Comparison of ENCODE assay signal across 7 cellular contexts in genomic region chr1:112704908-112705627, GRCh38. TPM values are rescaled to one million over a fixed set of nuclear protein-coding genes. Genes with fewer than 3 reads are reported as not detected.
DNase-seq lines count a peak whose midpoint lies in the region; ATAC-seq and TF ChIP-seq lines count a peak whose summit lies in the region.

No MANE protein-coding gene starts in this region.

- intact Hi-C loops in PC-9 (cut with micrococcal nuclease; ENCODE audit: unreplicated experiment) (loop anchor here (1.0 to 10.0 kb wide), 2 partner anchors 31 to 240 kb away; partner anchors contain the start of gene MOV10), left cardiac atrium (cut with DNase I) (loop anchor here (2.0 to 5.0 kb wide), 3 partner anchors 30 to 313 kb away; partner anchors contain the start of genes CAPZA1 (in 1 of the 2), MOV10 (in 1 of the 2) and ST7L (in 1 of the 2)), prostate gland (cut with DNase I) (no loop called here)

- H2AFZ ChIP-seq in PC-9, result peak overlapping the region; percentile 35; the same call in 1 of the 2 replicates

- no peaks in the 10 kb centered on the region for H3K9me3 ChIP-seq in PC-9 (ENCODE audit: insufficient read depth, low read depth)
- no peaks in the 10 kb centered on the region for H3K9me3 ChIP-seq in prostate gland

- peak overlapping the region; percentile 91 for H3K4me2 ChIP-seq in PC-9

- CTCF ChIA-PET in PC-9 (lab: Charles Lee), result interaction anchor here (0.6 to 1.2 kb wide), 4 partner anchors 30 to 311 kb away, joined by 3 to 11 read pairs (median 4); partner anchors contain the start of gene MOV10

- H3F3A ChIP-seq in PC-9 (ENCODE audit: insufficient read depth, low read depth), result peaks cover 34% of the 10 kb centered on the region

- H3K27me3 ChIP-seq in PC-9 (ENCODE audit: insufficient read depth, low read depth) (no peaks in the 10 kb centered on the region), prostate gland (replicated peaks; ENCODE audit: insufficient read depth) (no peaks in the 10 kb centered on the region)

- WGBS in prostate gland, result under 1% methylated on average over 13 of the region's 13 CpGs

- POLR2A ChIA-PET in PC-9 (lab: Charles Lee; ENCODE audit: unreplicated experiment), result interaction anchor here (0.6 to 1.0 kb wide), 8 partner anchors 30 to 1556 kb away, joined by 4 to 16 read pairs (median 6); partner anchors contain the start of genes LRIG2 and MOV10

- peak; percentile 82 for TF ChIP-seq POLR2A in prostate gland (IDR thresholded peaks at IDR 0.05)

- H3K4me1 ChIP-seq in PC-9 (replicated peaks; ENCODE audit: insufficient read depth) (peaks cover 62% of the 10 kb centered on the region), prostate gland (replicated peaks) (peaks cover 41% of the 10 kb centered on the region)

- H3K4me3 ChIP-seq in PC-9 (peak overlapping the region; percentile 87), prostate gland (peak overlapping the region; percentile 96 to 99)

- TF ChIP-seq CTCF in PC-9 (conservative IDR thresholded peaks at IDR 0.05) (no peak), prostate gland (IDR thresholded peaks at IDR 0.05) (no peak)

- BruUV-seq in PC-9 (replicated peaks; lab: Mats Ljungman, UMichigan), result no TSS peak

- peak; percentile 65 for ATAC-seq in GM21390 (IDR thresholded peaks at IDR 0.05; ENCODE audit: unreplicated experiment)
- ATAC-seq in left cardiac atrium, result peak; percentile 64

- DNase-seq in GF-D8 (lab: John Stamatoyannopoulos, UW) (peak; percentile 66), HS-27A (ENCODE audit: low read depth) (peak; percentile 89), PC-9 (peak; percentile 94 to 100), amniotic stem cell (lab: John Stamatoyannopoulos, UW) (peak; percentile 89), left cardiac atrium (peak; percentile 93), prostate gland (ENCODE audit: low spot score) (peak; percentile 95)

- no peaks in the 10 kb centered on the region for H4K20me1 ChIP-seq in PC-9 (ENCODE audit: insufficient read depth)

- H3K79me2 ChIP-seq in PC-9 (ENCODE audit: low read depth), result peaks cover 44% of the 10 kb centered on the region

- peaks cover 21% of the 10 kb centered on the region for H3K36me3 ChIP-seq in PC-9 (ENCODE audit: low read depth)
- H3K36me3 ChIP-seq in prostate gland, result no peaks in the 10 kb centered on the region

- H3K9me2 ChIP-seq in PC-9 (ENCODE audit: insufficient read depth), result no peaks in the 10 kb centered on the region

- H3K27ac ChIP-seq in PC-9, result peak overlapping the region; percentile 89
- peak overlapping the region; percentile 98 for H3K27ac ChIP-seq in prostate gland

RNA-seq across cellular contexts. Expression of gene RHOC, which starts 1.9 kb away (rescaled TPM):
- 200 and 220 TPM in 2 replicates for total RNA-seq in PC-9 (2021)
- total RNA-seq in left cardiac atrium, result 100 to 1,000 TPM; 146 to 235 TPM
- 100 to 1,000 TPM; 272 to 373 TPM for total RNA-seq in prostate gland

RNA-seq across cellular contexts. Expression of gene PPM1J, which starts 10.1 kb away (rescaled TPM):
- 6.0 and 7.7 TPM in 2 replicates for total RNA-seq in PC-9 (2021)
- 1 to 10 TPM; 4.9 to 5.1 TPM for total RNA-seq in left cardiac atrium
- 10 to 100 TPM in 1 of 2 donors, 1 to 10 TPM in 1; 2.0 to 16.8 TPM for total RNA-seq in prostate gland

RNA-seq across cellular contexts. Expression of gene MOV10, which starts 30.6 kb away (rescaled TPM):
- total RNA-seq in PC-9 (2021), result 73.7 and 78.3 TPM in 2 replicates
- total RNA-seq in left cardiac atrium, result 10 to 100 TPM; 15.9 to 20.3 TPM
- 100 to 1,000 TPM in 1 of 2 donors, 10 to 100 TPM in 1; 47.0 to 169 TPM for total RNA-seq in prostate gland

Comparison
In these comparisons a context has a peak if more than half of its experiments do, and no peak if none do; other contexts are left out.
1. Peak in every context shown above with its lines: DNase-seq, ATAC-seq, H3K4me3 ChIP-seq and H3K27ac ChIP-seq.